Comparison of ENCODE assay signal across 20 cellular contexts in the genomic region with DNA sequence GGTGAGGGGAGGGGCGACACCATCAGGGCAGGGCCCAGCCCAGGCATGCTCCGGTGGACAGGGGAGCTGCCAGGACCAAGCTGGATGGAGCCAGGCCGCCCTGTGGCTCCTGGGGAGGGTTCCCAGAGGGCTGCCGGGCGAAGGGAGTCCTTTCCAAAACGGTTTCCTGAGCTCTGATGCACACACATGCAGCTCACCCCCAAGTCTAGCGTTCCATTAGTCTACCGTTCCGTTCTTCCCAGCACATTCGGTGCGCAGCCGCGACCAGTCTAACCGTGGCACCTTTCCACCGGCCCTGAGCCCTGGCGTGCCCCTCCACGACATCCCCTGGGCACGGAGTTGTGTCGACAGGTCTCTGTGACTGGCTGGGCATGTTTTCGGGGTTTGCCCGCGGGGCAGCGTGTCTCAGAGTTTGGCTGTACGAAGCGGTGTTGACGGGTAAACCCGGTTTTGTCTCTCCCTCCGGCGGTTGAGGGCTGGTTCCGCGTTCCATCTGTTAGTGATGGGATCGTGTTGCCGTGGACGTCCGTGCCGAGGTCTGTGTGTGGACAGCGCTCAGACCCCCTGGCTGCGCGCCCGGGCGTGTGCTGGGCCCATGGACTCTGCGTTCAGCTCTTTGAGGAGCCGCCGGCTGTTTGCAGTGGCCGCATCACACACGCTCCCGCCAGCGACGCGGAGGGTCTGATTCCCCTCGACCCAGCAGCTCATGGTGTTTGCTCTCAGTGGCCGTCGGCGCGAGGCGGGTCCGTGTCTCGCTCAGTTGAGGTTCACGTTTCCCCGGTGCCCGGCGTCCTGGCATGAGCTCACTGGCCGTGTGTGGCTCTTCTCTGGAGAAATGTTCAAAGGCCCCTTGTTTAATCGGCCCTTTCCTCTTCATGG.
"Had no signal": no experiment of that assay in that cellular context is flagged by ENCODE, and none has a peak within 500 bp of the region (broad histone marks: within the 10 kb centered on the region; RNA-seq: fewer than 3 reads in every experiment).

No MANE protein-coding gene starts in this region.

- H3K4me3 ChIP-seq: ascending aorta, coronary artery, psoas muscle, smooth muscle cell, stomach had no signal

- H3K4me2 ChIP-seq: smooth muscle cell had no signal

- DNase-seq: activated CD4-positive, alpha-beta T cell treated with anti-CD3 and anti-CD28 coated beads, Interleukin-2, amount 50 U/mL, for 1 hour; activated CD4-positive, CD25-positive, alpha-beta regulatory T cell treated with anti-CD3 and anti-CD28 coated beads, Interleukin-2, amount 50 U/mL, for 72 hours; activated CD8-positive, alpha-beta memory T cell treated with anti-CD3 and anti-CD28 coated beads for 24 hours; activated CD8-positive, alpha-beta memory T cell treated with anti-CD3 and anti-CD28 coated beads, Interleukin-2, amount 50 U/mL, for 48 hours; activated effector memory CD4-positive, alpha-beta T cell treated with anti-CD3 and anti-CD28 coated beads, Interleukin-2, amount 50 U/mL, for 16 hours; activated naive CD4-positive, alpha-beta T cell treated with anti-CD3 and anti-CD28 coated beads, Interleukin-2, amount 50 U/mL, for 16 hours; activated T-cell treated with anti-CD3 and anti-CD28 coated beads, Interleukin-2, amount 50 U/mL, for 48 hours; immature natural killer cell; psoas muscle; right cardiac atrium; stimulated activated CD4-positive, alpha-beta T cell treated with anti-CD3 and anti-CD28 coated beads, Interleukin-4, amount 100 ng/mL, for 1 hour; stomach; T-helper 1 cell; T1000 had no signal

- ATAC-seq: psoas muscle had no signal

- H3K36me3 Mint-ChIP-seq: immature natural killer cell; stimulated activated effector memory CD8-positive, alpha-beta T cell treated with anti-CD3 and anti-CD28 coated beads, Interleukin-12 subunit alpha, Interleukin-12 subunit beta, amount 100 ng/mL, for 72 hours had no signal

- H3K27me3 ChIP-seq: ascending aorta had no signal

- H3K9me3 ChIP-seq: ascending aorta, psoas muscle, stomach had no signal

- H3K4me1 ChIP-seq: ascending aorta, psoas muscle, stomach had no signal

- H3K27ac ChIP-seq: ascending aorta, coronary artery, psoas muscle, stomach had no signal

- H3K4me3 Mint-ChIP-seq: immature natural killer cell; mesothelial cell of epicardium; nephron; stimulated activated effector memory CD8-positive, alpha-beta T cell treated with anti-CD3 and anti-CD28 coated beads, Interleukin-12 subunit alpha, Interleukin-12 subunit beta, amount 100 ng/mL, for 72 hours had no signal

- H3K27ac Mint-ChIP-seq: immature natural killer cell; nephron; stimulated activated effector memory CD8-positive, alpha-beta T cell treated with anti-CD3 and anti-CD28 coated beads, Interleukin-12 subunit alpha, Interleukin-12 subunit beta, amount 100 ng/mL, for 72 hours had no signal

- H3K36me3 ChIP-seq: ascending aorta, stomach had no signal

- H3K9me3 Mint-ChIP-seq: immature natural killer cell; mesothelial cell of epicardium; nephron; stimulated activated effector memory CD8-positive, alpha-beta T cell treated with anti-CD3 and anti-CD28 coated beads, Interleukin-12 subunit alpha, Interleukin-12 subunit beta, amount 100 ng/mL, for 72 hours had no signal
